ENCODE assay signal across 14 cellular contexts in the genomic region with DNA sequence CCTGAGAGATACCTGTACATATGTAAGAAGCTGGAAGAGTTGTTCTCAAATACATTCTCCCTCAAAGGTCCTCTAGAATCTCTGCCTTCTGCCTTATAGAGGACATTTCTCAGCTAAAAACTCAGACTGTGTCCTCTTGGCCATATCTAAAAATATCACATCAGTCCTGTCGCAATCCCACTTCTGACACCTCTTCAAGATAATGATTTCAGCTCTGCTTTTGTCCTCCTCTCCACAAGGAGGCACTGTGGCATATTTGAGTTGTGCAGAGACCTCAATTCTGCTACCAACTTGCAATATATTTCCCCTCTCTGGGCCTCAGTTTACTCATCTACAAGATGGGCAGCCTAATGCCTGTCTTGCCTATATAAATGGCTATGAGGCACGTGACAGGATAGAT. TPM values are rescaled to one million over a fixed set of nuclear protein-coding genes. Genes with fewer than 3 reads are reported as not detected.
DNase-seq lines count a peak whose midpoint lies in the region; ATAC-seq and TF ChIP-seq lines count a peak whose summit lies in the region.
"Had no signal": no experiment of that assay in that cellular context is flagged by ENCODE, and none has a peak within 500 bp of the region (broad histone marks: within the 10 kb centered on the region; RNA-seq: fewer than 3 reads in every experiment).

No MANE protein-coding gene starts in this region.

- WGBS in gastroesophageal sphincter (ENCODE audit: low coverage in 1 of 2), 2 donors, result 94 to 100% methylated on average over 1 to 2 of the region's 2 CpGs

- no peak overlapping the region for H3K27ac ChIP-seq in WERI-Rb-1
- H3K27ac ChIP-seq in gastroesophageal sphincter, result no peak overlapping the region
- H3K27ac ChIP-seq: skin epidermis had no signal

- no peak for DNase-seq in activated naive CD4-positive, alpha-beta T cell treated with anti-CD3 and anti-CD28 coated beads, Interleukin-2, amount 50 U/mL, for 16 hours
- DNase-seq in WERI-Rb-1 (no peak), fibroblast of villous mesenchyme (ENCODE audit: low read depth) (no peak), type B pancreatic cell (ENCODE audit: extremely low spot score, unreplicated experiment) (no peak), NOMO-1 treated with dmso at 0.1 percent for 144 hours (lab: John Stamatoyannopoulos, UW; ENCODE audit: unreplicated experiment) (no peak)
- DNase-seq: left cardiac atrium; NCI-H2081; NK-92 treated with Interleukin-12 subunit alpha and Interleukin-12 subunit beta, amount 100 ng/mL, for 24 hours had no signal

- TF ChIP-seq POLR2A in gastroesophageal sphincter (IDR thresholded peaks at IDR 0.05), result no peak

- no peak for TF ChIP-seq EP300 in gastroesophageal sphincter (IDR thresholded peaks at IDR 0.05)

- no peaks in the 10 kb centered on the region for H3K27me3 Mint-ChIP-seq in activated naive CD4-positive, alpha-beta T cell treated with anti-CD3 and anti-CD28 coated beads, Interleukin-2, amount 50 U/mL, for 24 hours
- peaks cover 17% of the 10 kb centered on the region for H3K27me3 Mint-ChIP-seq in type B pancreatic cell

- no peak overlapping the region for H3K27ac Mint-ChIP-seq in activated naive CD4-positive, alpha-beta T cell treated with anti-CD3 and anti-CD28 coated beads, Interleukin-2, amount 50 U/mL, for 24 hours
- H3K27ac Mint-ChIP-seq in type B pancreatic cell, result no peak overlapping the region
- H3K27ac Mint-ChIP-seq: T-helper 1 cell treated with Interleukin-12 subunit alpha and Interleukin-12 subunit beta and Interleukin-4 antibody, amounts not matched to agents 30 μg/mL and 1 μg/mL, for 36 hours had no signal

- peak overlapping the region; percentile 15 for H3K4me3 Mint-ChIP-seq in activated naive CD4-positive, alpha-beta T cell treated with anti-CD3 and anti-CD28 coated beads, Interleukin-2, amount 50 U/mL, for 24 hours
- H3K4me3 Mint-ChIP-seq in type B pancreatic cell, result peak overlapping the region; percentile 52
- H3K4me3 Mint-ChIP-seq: T-helper 1 cell treated with Interleukin-12 subunit alpha and Interleukin-12 subunit beta and Interleukin-4 antibody, amounts not matched to agents 30 μg/mL and 1 μg/mL, for 36 hours had no signal

- peaks cover 6% of the 10 kb centered on the region for H3K27me3 ChIP-seq in WERI-Rb-1 (ENCODE audit: insufficient read depth, low read depth, severe bottlenecking)
- H3K27me3 ChIP-seq in gastroesophageal sphincter, result peaks cover 5% of the 10 kb centered on the region

- peaks cover 10% of the 10 kb centered on the region for H3K4me1 Mint-ChIP-seq in activated naive CD4-positive, alpha-beta T cell treated with anti-CD3 and anti-CD28 coated beads, Interleukin-2, amount 50 U/mL, for 24 hours
- H3K4me1 Mint-ChIP-seq in type B pancreatic cell (ENCODE audit: unreplicated experiment), result peaks cover 7% of the 10 kb centered on the region

- ATAC-seq in GM21529 (IDR thresholded peaks at IDR 0.05; ENCODE audit: unreplicated experiment) (no peak), gastroesophageal sphincter (no peak)
- ATAC-seq: left cardiac atrium had no signal

- H3K4me1 ChIP-seq in gastroesophageal sphincter, result peaks cover 0 to 36% (median 11%) of the 10 kb centered on the region in 3 donors

- H3K4me3 ChIP-seq in WERI-Rb-1 (ENCODE audit: low read depth, low read length), result no peak overlapping the region
- no peak overlapping the region for H3K4me3 ChIP-seq in fibroblast of villous mesenchyme (ENCODE audit: low read depth, low read length)
- no peak overlapping the region for H3K4me3 ChIP-seq in gastroesophageal sphincter

- no peaks in the 10 kb centered on the region for H3K9me3 Mint-ChIP-seq in activated naive CD4-positive, alpha-beta T cell treated with anti-CD3 and anti-CD28 coated beads, Interleukin-2, amount 50 U/mL, for 24 hours
- peaks cover 4% of the 10 kb centered on the region for H3K9me3 Mint-ChIP-seq in type B pancreatic cell

- H3K9me3 ChIP-seq in WERI-Rb-1 (ENCODE audit: severe bottlenecking) (no peaks in the 10 kb centered on the region), gastroesophageal sphincter (no peaks in the 10 kb centered on the region)

- peaks cover 2% of the 10 kb centered on the region for H3K36me3 Mint-ChIP-seq in activated naive CD4-positive, alpha-beta T cell treated with anti-CD3 and anti-CD28 coated beads, Interleukin-2, amount 50 U/mL, for 24 hours
- H3K36me3 Mint-ChIP-seq in type B pancreatic cell, result peaks cover 3% of the 10 kb centered on the region

- peak; percentile 47 for TF ChIP-seq CTCF in WERI-Rb-1 (IDR thresholded peaks at IDR 0.05; ENCODE audit: low read depth, low read length)
- peak; percentile 9 for TF ChIP-seq CTCF in fibroblast of villous mesenchyme (IDR thresholded peaks at IDR 0.05; ENCODE audit: insufficient read depth, low read depth, low read length)
- peak; percentile 40 for TF ChIP-seq CTCF in type B pancreatic cell (conservative IDR thresholded peaks at IDR 0.05)
- TF ChIP-seq CTCF in gastroesophageal sphincter (IDR thresholded peaks at IDR 0.05), result no peak

- H3K36me3 ChIP-seq in WERI-Rb-1 (no peaks in the 10 kb centered on the region), gastroesophageal sphincter (peaks cover 0 to 45% of the 10 kb centered on the region in 2 donors)

RNA-seq across cellular contexts. Expression of a gene that starts 16.6 kb away (rescaled TPM):
- total RNA-seq in fibroblast of villous mesenchyme, result 7.3 and 19.3 TPM in 2 replicates
- 6.4 and 59.2 TPM in 2 replicates for total RNA-seq in type B pancreatic cell (ENCODE audit: low replicate concordance)
- 10 to 100 TPM; 15.7 to 45.3 (median 22.8) TPM for total RNA-seq in gastroesophageal sphincter

RNA-seq across cellular contexts. Expression of a gene that starts 16.7 kb away (rescaled TPM):
- total RNA-seq in fibroblast of villous mesenchyme (0.32 and 1.3 TPM in 2 replicates), type B pancreatic cell (ENCODE audit: low replicate concordance) (0.14 and 0.64 TPM in 2 replicates), gastroesophageal sphincter (10 to 100 TPM in 2 of 4 donors, 1 to 10 TPM in 2; 5.4 to 41.5 (median 10.3) TPM)

RNA-seq across cellular contexts. Expression of a gene that starts 36.5 kb away (rescaled TPM):
- total RNA-seq in fibroblast of villous mesenchyme, result not detected in 2 replicates
- total RNA-seq in type B pancreatic cell (ENCODE audit: low replicate concordance), result not detected in 2 replicates
- not detected for total RNA-seq in gastroesophageal sphincter
- total RNA-seq: left cardiac atrium, ureter had no signal

Comparison
In these comparisons a context has a peak if more than half of its experiments do, and no peak if none do; other contexts are left out.
1. CTCF ChIP-seq: peak in WERI-Rb-1 (single experiment), fibroblast of villous mesenchyme (single experiment) and type B pancreatic cell (single experiment); none in gastroesophageal sphincter (0 of 4).